In the genomic region with DNA sequence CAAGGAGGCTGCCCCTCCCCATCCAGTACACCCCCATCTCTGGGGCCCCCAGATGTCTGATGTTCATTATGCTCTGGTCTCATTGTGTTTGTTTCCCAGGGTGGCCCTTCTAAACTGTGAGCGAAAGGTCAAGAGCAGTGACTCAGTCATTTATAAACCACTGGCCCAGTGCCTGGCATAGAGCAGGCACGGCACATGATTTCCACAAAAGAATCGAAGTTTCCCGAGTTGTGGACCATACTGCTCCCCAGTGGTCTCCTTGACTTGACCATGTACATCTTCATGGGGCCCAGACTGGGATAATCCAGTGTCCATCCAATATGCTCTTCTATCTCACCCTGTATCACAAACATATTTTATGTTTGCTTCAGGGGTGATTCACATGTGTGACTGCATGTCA, we compare ENCODE assay signal across 10 cellular contexts.
DNase-seq lines count a peak whose midpoint lies in the region; ATAC-seq and TF ChIP-seq lines count a peak whose summit lies in the region.
"Had no signal": no experiment of that assay in that cellular context is flagged by ENCODE, and none has a peak within 500 bp of the region (broad histone marks: within the 10 kb centered on the region; RNA-seq: fewer than 3 reads in every experiment).

No MANE protein-coding gene starts in this region.

- no peaks in the 10 kb centered on the region for H3K79me1 ChIP-seq in mesenchymal stem cell (replicated peaks; ENCODE audit: low read length, poor library complexity, severe bottlenecking)

- H3K14ac ChIP-seq in mesenchymal stem cell (ENCODE audit: low read length in 2 of 2) = no peak overlapping the region

- H4K91ac ChIP-seq in mesenchymal stem cell (ENCODE audit: low read length) = no peak overlapping the region

- no peak overlapping the region for H3K27ac ChIP-seq in mesenchymal stem cell (ENCODE audit: low read length, poor library complexity, severe bottlenecking)

- no peak overlapping the region for H4K8ac ChIP-seq in mesenchymal stem cell (ENCODE audit: low read length)

- no peak overlapping the region for H2AK5ac ChIP-seq in mesenchymal stem cell (ENCODE audit: low read length, severe bottlenecking)

- H2BK5ac ChIP-seq in mesenchymal stem cell (ENCODE audit: low read depth, low read length, poor library complexity, severe bottlenecking) = no peak overlapping the region

- H3K18ac ChIP-seq in mesenchymal stem cell (ENCODE audit: low read depth in 1 of 2, low read length in 2 of 2) = no peak overlapping the region

- H2BK120ac ChIP-seq in mesenchymal stem cell (ENCODE audit: low read depth, low read length) = no peak overlapping the region

- H3K9me3 ChIP-seq in MG63 (no peaks in the 10 kb centered on the region), mesenchymal stem cell (ENCODE audit: control insufficient read depth, low read length) (no peaks in the 10 kb centered on the region)

- H3K4me2 ChIP-seq in mesenchymal stem cell (ENCODE audit: low read length, poor library complexity, severe bottlenecking) = no peak overlapping the region

- H3K27me3 ChIP-seq in MG63 (no peaks in the 10 kb centered on the region), mesenchymal stem cell (ENCODE audit: control insufficient read depth in 1 of 2, insufficient read depth in 1 of 2, low read length in 2 of 2) (no peaks in the 10 kb centered on the region)

- no peak overlapping the region for H3K23ac ChIP-seq in mesenchymal stem cell (ENCODE audit: low read length in 2 of 2)

- no peak overlapping the region for H2AFZ ChIP-seq in mesenchymal stem cell (ENCODE audit: low read depth, low read length)

- DNase-seq in Daoy (ENCODE audit: low read depth) (peak; percentile 77), MG63 (peak; percentile 89), cardiac fibroblast (ENCODE audit: low read depth in 2 of 2) (peak; percentile 71 to 76), mesenchymal stem cell (peak; percentile 62), SK-N-DZ (ENCODE audit: low spot score) (no peak)
- DNase-seq: activated effector memory CD4-positive, alpha-beta T cell treated with Interleukin-2 at 50 U/mL for 16 hours; NCI-H446 had no signal

- peaks cover 7% of the 10 kb centered on the region for H3K4me1 ChIP-seq in mesenchymal stem cell (ENCODE audit: control insufficient read depth, insufficient read depth, low read depth, low read length)

- H2BK12ac ChIP-seq in mesenchymal stem cell (ENCODE audit: low read length in 2 of 2) = no peak overlapping the region

- no peak overlapping the region for H2BK15ac ChIP-seq in mesenchymal stem cell (ENCODE audit: low read depth, poor library complexity, severe bottlenecking)

- no peak overlapping the region for H3K9ac ChIP-seq in mesenchymal stem cell (ENCODE audit: low read length)

- 49% methylated on average over 4 of the region's 4 CpGs for WGBS in mesenchymal stem cell

- H3K4ac ChIP-seq in mesenchymal stem cell (ENCODE audit: low read depth in 1 of 2, low read length in 2 of 2) = no peak overlapping the region

- H3K36me3 ChIP-seq in MG63 (no peaks in the 10 kb centered on the region), mesenchymal stem cell (ENCODE audit: control insufficient read depth in 1 of 2, insufficient read depth in 2 of 2, low read depth in 1 of 2, low read length in 2 of 2) (no peaks in the 10 kb centered on the region)

- no peak for TF ChIP-seq CTCF in cardiac fibroblast (IDR thresholded peaks at IDR 0.05; ENCODE audit: low read depth, low read length)

- H3K4me3 ChIP-seq in MG63 = no peak overlapping the region
- no peak overlapping the region for H3K4me3 ChIP-seq in cardiac fibroblast (replicated peaks in 1 of 2; ENCODE audit: low read depth in 2 of 2, low read length in 2 of 2)
- H3K4me3 ChIP-seq in mesenchymal stem cell (ENCODE audit: insufficient read depth in 1 of 2, low read depth in 1 of 2, low read length in 2 of 2) = no peak overlapping the region

- no peak for ATAC-seq in GM19328 (IDR thresholded peaks at IDR 0.05; ENCODE audit: unreplicated experiment)
- no peak for ATAC-seq in GM21447 (IDR thresholded peaks at IDR 0.05; ENCODE audit: unreplicated experiment)
- no peak for ATAC-seq in HG03354 (IDR thresholded peaks at IDR 0.05; ENCODE audit: poor library complexity, severe bottlenecking, unreplicated experiment)
